8 cellular contexts compared by ENCODE assay signal in genomic region chr13:73000027-73000674, GRCh38. TPM values are rescaled to one million over a fixed set of nuclear protein-coding genes. Genes with fewer than 3 reads are reported as not detected.
DNase-seq lines count a peak whose midpoint lies in the region; ATAC-seq and TF ChIP-seq lines count a peak whose summit lies in the region.

No MANE protein-coding gene starts in this region.

- H3K9me2 ChIP-seq in hepatocyte (replicated peaks; ENCODE audit: insufficient read depth), result no peaks in the 10 kb centered on the region

- no peaks in the 10 kb centered on the region for H3K36me3 ChIP-seq in hepatocyte (replicated peaks; ENCODE audit: insufficient read depth, low read depth)
- H3K36me3 ChIP-seq in BE2C, result no peaks in the 10 kb centered on the region; the same call in none of the 2 replicates

- no peak overlapping the region for H3K4me3 Mint-ChIP-seq in activated T-cell treated with anti-CD3 and anti-CD28 coated beads, Interleukin-2, amount 50 U/mL, for 72 hours
- H3K4me3 Mint-ChIP-seq in activated T-cell treated with anti-CD3 and anti-CD28 coated beads, Interleukin-2, amount 50 U/mL, for 4 hours, result no peak overlapping the region
- H3K4me3 Mint-ChIP-seq in glutamatergic neuron (ENCODE audit: unreplicated experiment), result no peak overlapping the region

- H3K79me2 ChIP-seq in hepatocyte, result no peaks in the 10 kb centered on the region

- peak overlapping the region; percentile 37 for H2AFZ ChIP-seq in hepatocyte

- DNase-seq in activated T-cell treated with anti-CD3 and anti-CD28 coated beads, Interleukin-2, amount 50 U/mL, for 72 hours, result no peak
- DNase-seq in activated T-cell treated with anti-CD3 and anti-CD28 coated beads, Interleukin-2, amount 50 U/mL, for 4 hours, result no peak
- peak; percentile 83 for DNase-seq in OCI-M1 (lab: John Stamatoyannopoulos, UW)
- DNase-seq in hepatocyte (ENCODE audit: low spot score), result peak; percentile 34
- DNase-seq in activated effector memory CD4-positive, alpha-beta T cell treated with Interleukin-2 at 50 U/mL for 16 hours, result no peak
- no peak for DNase-seq in glutamatergic neuron
- DNase-seq in BE2C, result no peak

- H3K4me3 ChIP-seq in hepatocyte (no peak overlapping the region), BE2C (ENCODE audit: low read depth, low read length) (no peak overlapping the region)

- peak in 1 of 2 donors; percentile 53 for ATAC-seq in activated T-cell treated with anti-CD3 and anti-CD28 coated beads, Interleukin-2, amount 50 U/mL, for 72 hours (replicated peaks in 1 of 2)
- no peak for ATAC-seq in activated T-cell treated with anti-CD3 and anti-CD28 coated beads, Interleukin-2, amount 50 U/mL, for 4 hours
- ATAC-seq in HG02938 (IDR thresholded peaks at IDR 0.05; ENCODE audit: unreplicated experiment), result peak; percentile 73

- peaks cover 2 to 7% of the 10 kb centered on the region in 2 donors for H3K36me3 Mint-ChIP-seq in activated T-cell treated with anti-CD3 and anti-CD28 coated beads, Interleukin-2, amount 50 U/mL, for 72 hours (ENCODE audit: insufficient read depth in 2 of 2)
- H3K36me3 Mint-ChIP-seq in activated T-cell treated with anti-CD3 and anti-CD28 coated beads, Interleukin-2, amount 50 U/mL, for 4 hours (ENCODE audit: insufficient read depth), result peaks cover 14% of the 10 kb centered on the region
- H3K36me3 Mint-ChIP-seq in glutamatergic neuron (ENCODE audit: unreplicated experiment), result no peaks in the 10 kb centered on the region

- no peaks in the 10 kb centered on the region for H3K9me3 Mint-ChIP-seq in activated T-cell treated with anti-CD3 and anti-CD28 coated beads, Interleukin-2, amount 50 U/mL, for 72 hours
- no peaks in the 10 kb centered on the region for H3K9me3 Mint-ChIP-seq in activated T-cell treated with anti-CD3 and anti-CD28 coated beads, Interleukin-2, amount 50 U/mL, for 4 hours
- no peaks in the 10 kb centered on the region for H3K9me3 Mint-ChIP-seq in glutamatergic neuron (ENCODE audit: unreplicated experiment)

- no peak overlapping the region for H3K4me2 ChIP-seq in hepatocyte

- peak overlapping the region; percentile 56 for H3K27ac ChIP-seq in hepatocyte

- H3K4me1 ChIP-seq in hepatocyte (ENCODE audit: insufficient read depth), result peaks cover 5% of the 10 kb centered on the region
- H3K4me1 ChIP-seq in BE2C, result 0 out of 2 replicates have a peak, but pooled peaks cover 5% of the 10 kb centered on the region

- no peaks in the 10 kb centered on the region for H4K20me1 ChIP-seq in hepatocyte (ENCODE audit: insufficient read depth, poor library complexity, severe bottlenecking)

- H3K9me3 ChIP-seq in hepatocyte (ENCODE audit: low read depth) (no peaks in the 10 kb centered on the region), BE2C (no peaks in the 10 kb centered on the region)

- 87% methylated on average over 4 of the region's 4 CpGs for WGBS in hepatocyte (ENCODE audit: low lambda C conversion rate, missing lambda C conversion rate)

- peaks cover 11% of the 10 kb centered on the region for H3K4me1 Mint-ChIP-seq in activated T-cell treated with anti-CD3 and anti-CD28 coated beads, Interleukin-2, amount 50 U/mL, for 72 hours (ENCODE audit: low read depth)
- H3K4me1 Mint-ChIP-seq in activated T-cell treated with anti-CD3 and anti-CD28 coated beads, Interleukin-2, amount 50 U/mL, for 4 hours (ENCODE audit: low read depth), result peaks cover 3% of the 10 kb centered on the region
- no peaks in the 10 kb centered on the region for H3K4me1 Mint-ChIP-seq in glutamatergic neuron (ENCODE audit: low read depth, unreplicated experiment)

- H3K27me3 ChIP-seq in hepatocyte (no peaks in the 10 kb centered on the region), BE2C (no peaks in the 10 kb centered on the region)

- H3K27me3 Mint-ChIP-seq in activated T-cell treated with anti-CD3 and anti-CD28 coated beads, Interleukin-2, amount 50 U/mL, for 72 hours (ENCODE audit: low read depth), result no peaks in the 10 kb centered on the region
- H3K27me3 Mint-ChIP-seq in activated T-cell treated with anti-CD3 and anti-CD28 coated beads, Interleukin-2, amount 50 U/mL, for 4 hours (ENCODE audit: low read depth), result no peaks in the 10 kb centered on the region
- no peaks in the 10 kb centered on the region for H3K27me3 Mint-ChIP-seq in glutamatergic neuron (ENCODE audit: unreplicated experiment)

- TF ChIP-seq CTCF in hepatocyte (IDR thresholded peaks at IDR 0.05; ENCODE audit: poor library complexity) (no peak), glutamatergic neuron (IDR thresholded peaks at IDR 0.05; ENCODE audit: partially characterized antibody, unreplicated experiment) (no peak), BE2C (IDR thresholded peaks at IDR 0.05; ENCODE audit: low read depth, low read length) (no peak)

- peak overlapping the region; percentile 18 for H3K27ac Mint-ChIP-seq in activated T-cell treated with anti-CD3 and anti-CD28 coated beads, Interleukin-2, amount 50 U/mL, for 72 hours
- H3K27ac Mint-ChIP-seq in glutamatergic neuron (ENCODE audit: unreplicated experiment), result no peak overlapping the region

RNA-seq across cellular contexts. Expression of gene KLF5, which starts 58.7 kb away (rescaled TPM):
- 1 to 10 TPM; 3.2 to 3.7 TPM for total RNA-seq in activated T-cell treated with anti-CD3 and anti-CD28 coated beads, Interleukin-2, amount 50 U/mL, for 72 hours
- 1 to 10 TPM; 2.2 to 4.3 (median 2.4) TPM for total RNA-seq in activated T-cell treated with anti-CD3 and anti-CD28 coated beads, Interleukin-2, amount 50 U/mL, for 4 hours
- 95.8 and 99.9 TPM in 2 replicates for total RNA-seq in hepatocyte
- 92.6 and 94.4 TPM in 2 replicates for polyA plus RNA-seq in hepatocyte
- total RNA-seq in glutamatergic neuron (ENCODE audit: unreplicated experiment), result 0.34 TPM
- 0.40 TPM for polyA plus RNA-seq in BE2C (2012; ENCODE audit: insufficient read depth, insufficient read length, low read depth)

Comparison
In these comparisons a context has a peak if more than half of its experiments do, and no peak if none do; other contexts are left out.
1. DNase-seq: peak in OCI-M1 (single experiment) and hepatocyte (single experiment); none in activated T-cell treated with anti-CD3 and anti-CD28 coated beads, Interleukin-2, amount 50 U/mL, for 72 hours (0 of 2), activated T-cell treated with anti-CD3 and anti-CD28 coated beads, Interleukin-2, amount 50 U/mL, for 4 hours (single experiment), activated effector memory CD4-positive, alpha-beta T cell treated with Interleukin-2 at 50 U/mL for 16 hours (single experiment), glutamatergic neuron (single experiment) and BE2C (single experiment).
2. RNA of gene KLF5, which starts 58.7 kb away (total RNA-seq): 95.8 to 99.9 TPM in hepatocyte; 3.2 to 3.7 TPM in activated T-cell treated with anti-CD3 and anti-CD28 coated beads, Interleukin-2, amount 50 U/mL, for 72 hours, 2.2 to 4.3 TPM in activated T-cell treated with anti-CD3 and anti-CD28 coated beads, Interleukin-2, amount 50 U/mL, for 4 hours and 0.34 TPM in glutamatergic neuron (single experiment); every median in the first group is over 10 times any median in the second.